ENCODE assay signal across 1 cellular context in the genomic region with DNA sequence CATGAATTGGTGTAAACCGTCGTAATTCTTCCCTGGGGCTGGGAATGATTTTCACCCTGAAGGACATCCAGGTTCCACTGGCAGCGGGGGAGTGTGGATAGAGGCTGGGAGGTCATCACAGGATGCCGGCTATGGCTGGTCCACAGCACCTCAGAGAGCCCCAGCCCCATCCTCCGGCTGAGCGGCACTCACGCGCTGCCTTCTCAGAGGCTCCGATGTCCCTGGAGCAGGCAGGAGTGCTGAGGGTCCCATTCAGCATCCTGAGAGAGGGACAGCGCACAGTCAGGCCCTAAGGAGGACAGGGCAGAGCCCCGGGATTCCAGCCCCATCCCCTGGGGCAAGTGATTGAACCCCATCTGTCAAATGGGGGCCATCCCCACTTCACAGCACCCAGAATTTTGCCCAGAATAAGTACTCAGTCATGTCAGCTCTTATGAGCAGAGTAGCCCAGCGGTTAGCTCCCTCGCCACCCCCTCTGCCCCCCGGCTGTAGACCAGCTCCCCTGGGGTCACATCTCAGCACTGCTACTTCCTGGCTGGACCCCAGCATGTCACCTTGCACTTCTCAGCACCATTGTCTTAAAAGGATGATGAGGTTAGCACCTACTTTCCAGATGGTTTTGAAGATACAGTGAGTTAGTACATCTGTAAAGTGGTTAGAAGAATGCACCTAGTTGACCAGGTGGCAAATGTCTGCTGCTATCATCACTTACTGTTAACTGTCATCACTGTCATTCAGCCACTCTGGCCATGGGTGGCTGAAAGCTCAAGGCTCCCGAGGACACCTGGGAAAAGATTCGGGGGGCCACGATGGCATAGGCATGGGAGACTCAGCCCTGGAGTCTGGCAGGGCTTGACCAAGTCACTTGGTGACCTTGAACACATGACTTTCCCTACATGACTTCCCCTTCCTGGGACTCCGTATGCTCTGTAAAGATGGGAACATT.
TF ChIP-seq lines count a peak whose summit lies in the region.

No MANE protein-coding gene starts in this region.

TF ChIP-seq in HepG2, 621 proteins besides CTCF, POLR2A, EP300 and RAD21:
- TF ChIP-seq ZBTB38 (CRISPR knock-in tag; IDR thresholded peaks at IDR 0.05): 0 out of 2 replicates have a peak, but pooled peaks have one; percentile 14
- TF ChIP-seq, protein P1, sequence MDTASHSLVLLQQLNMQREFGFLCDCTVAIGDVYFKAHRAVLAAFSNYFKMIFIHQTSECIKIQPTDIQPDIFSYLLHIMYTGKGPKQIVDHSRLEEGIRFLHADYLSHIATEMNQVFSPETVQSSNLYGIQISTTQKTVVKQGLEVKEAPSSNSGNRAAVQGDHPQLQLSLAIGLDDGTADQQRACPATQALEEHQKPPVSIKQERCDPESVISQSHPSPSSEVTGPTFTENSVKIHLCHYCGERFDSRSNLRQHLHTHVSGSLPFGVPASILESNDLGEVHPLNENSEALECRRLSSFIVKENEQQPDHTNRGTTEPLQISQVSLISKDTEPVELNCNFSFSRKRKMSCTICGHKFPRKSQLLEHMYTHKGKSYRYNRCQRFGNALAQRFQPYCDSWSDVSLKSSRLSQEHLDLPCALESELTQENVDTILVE (CRISPR knock-in tag; IDR thresholded peaks at IDR 0.05): no peak
- no peak for TF ChIP-seq ZNF431 (CRISPR knock-in tag; IDR thresholded peaks at IDR 0.05; ENCODE audit: borderline replicate concordance, low read depth)
- no peak for TF ChIP-seq RFX5 (IDR thresholded peaks at IDR 0.05; ENCODE audit: low read depth, low read length)
- TF ChIP-seq POLR2G (IDR thresholded peaks at IDR 0.05; ENCODE audit: low read depth, low read length): 0 out of 2 replicates have a peak, but pooled peaks have one; percentile 40
- TF ChIP-seq ZNF768 (CRISPR knock-in tag; IDR thresholded peaks at IDR 0.05): peak; percentile 36; the same call in 1 of the 2 replicates
- TF ChIP-seq HIVEP1 (CRISPR knock-in tag; IDR thresholded peaks at IDR 0.05): no peak
- TF ChIP-seq SP4 (CRISPR knock-in tag; IDR thresholded peaks at IDR 0.05): no peak; the same call in 1 of the 2 replicates
